2 cellular contexts compared by ENCODE assay signal in the genomic region with DNA sequence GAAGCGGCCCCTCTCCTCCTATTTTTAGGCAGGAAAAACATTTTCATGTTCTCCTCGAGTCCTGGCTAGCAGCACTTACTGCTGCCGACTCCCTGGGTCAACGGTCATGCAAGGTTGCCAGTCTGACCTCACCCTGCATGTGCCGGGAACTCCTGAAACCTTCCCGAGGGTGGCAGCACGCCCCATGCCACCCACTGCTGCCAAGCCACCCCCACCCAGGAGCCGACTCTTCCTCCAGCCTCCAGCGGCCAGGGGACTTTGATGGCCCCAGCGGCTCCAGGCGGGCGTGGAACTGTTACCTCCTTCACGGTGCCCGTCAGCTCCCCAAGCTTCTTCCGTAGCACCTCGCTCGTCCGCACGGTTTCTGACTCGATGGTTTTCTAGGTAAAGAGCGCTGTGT.
A peak's percentile ranks its signal among the peaks of the same experiment; 100 is the strongest.
TF ChIP-seq lines count a peak whose summit lies in the region.

No MANE protein-coding gene starts in this region.

TF ChIP-seq in liver, 16 proteins besides CTCF, POLR2A, EP300 and RAD21:
- TF ChIP-seq, protein P1, sequence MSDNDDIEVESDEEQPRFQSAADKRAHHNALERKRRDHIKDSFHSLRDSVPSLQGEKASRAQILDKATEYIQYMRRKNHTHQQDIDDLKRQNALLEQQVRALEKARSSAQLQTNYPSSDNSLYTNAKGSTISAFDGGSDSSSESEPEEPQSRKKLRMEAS (IDR thresholded peaks at IDR 0.05): no peak
- TF ChIP-seq RXRA (IDR thresholded peaks at IDR 0.05): peak; percentile 13 to 76
- TF ChIP-seq SP1 (IDR thresholded peaks at IDR 0.05): no peak
- TF ChIP-seq HNF4G (IDR thresholded peaks at IDR 0.05): no peak
- TF ChIP-seq HNF4A (conservative IDR thresholded peaks at IDR 0.05): peak in 1 of 2 donors; percentile 22
- TF ChIP-seq, protein P2, sequence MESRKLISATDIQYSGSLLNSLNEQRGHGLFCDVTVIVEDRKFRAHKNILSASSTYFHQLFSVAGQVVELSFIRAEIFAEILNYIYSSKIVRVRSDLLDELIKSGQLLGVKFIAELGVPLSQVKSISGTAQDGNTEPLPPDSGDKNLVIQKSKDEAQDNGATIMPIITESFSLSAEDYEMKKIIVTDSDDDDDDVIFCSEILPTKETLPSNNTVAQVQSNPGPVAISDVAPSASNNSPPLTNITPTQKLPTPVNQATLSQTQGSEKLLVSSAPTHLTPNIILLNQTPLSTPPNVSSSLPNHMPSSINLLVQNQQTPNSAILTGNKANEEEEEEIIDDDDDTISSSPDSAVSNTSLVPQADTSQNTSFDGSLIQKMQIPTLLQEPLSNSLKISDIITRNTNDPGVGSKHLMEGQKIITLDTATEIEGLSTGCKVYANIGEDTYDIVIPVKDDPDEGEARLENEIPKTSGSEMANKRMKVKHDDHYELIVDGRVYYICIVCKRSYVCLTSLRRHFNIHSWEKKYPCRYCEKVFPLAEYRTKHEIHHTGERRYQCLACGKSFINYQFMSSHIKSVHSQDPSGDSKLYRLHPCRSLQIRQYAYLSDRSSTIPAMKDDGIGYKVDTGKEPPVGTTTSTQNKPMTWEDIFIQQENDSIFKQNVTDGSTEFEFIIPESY (IDR thresholded peaks at IDR 0.05): no peak

TF ChIP-seq in HepG2, 621 proteins besides CTCF, POLR2A, EP300 and RAD21:
- no peak for TF ChIP-seq ZSCAN12 (CRISPR knock-in tag; IDR thresholded peaks at IDR 0.05)
- no peak for TF ChIP-seq SSRP1 (CRISPR knock-in tag; IDR thresholded peaks at IDR 0.05)
- no peak for TF ChIP-seq NR2C2 (CRISPR knock-in tag; IDR thresholded peaks at IDR 0.05; ENCODE audit: borderline replicate concordance)
- no peak for TF ChIP-seq ASH2L (IDR thresholded peaks at IDR 0.05; ENCODE audit: insufficient read length, low read depth, low read length)
- TF ChIP-seq, protein P3, sequence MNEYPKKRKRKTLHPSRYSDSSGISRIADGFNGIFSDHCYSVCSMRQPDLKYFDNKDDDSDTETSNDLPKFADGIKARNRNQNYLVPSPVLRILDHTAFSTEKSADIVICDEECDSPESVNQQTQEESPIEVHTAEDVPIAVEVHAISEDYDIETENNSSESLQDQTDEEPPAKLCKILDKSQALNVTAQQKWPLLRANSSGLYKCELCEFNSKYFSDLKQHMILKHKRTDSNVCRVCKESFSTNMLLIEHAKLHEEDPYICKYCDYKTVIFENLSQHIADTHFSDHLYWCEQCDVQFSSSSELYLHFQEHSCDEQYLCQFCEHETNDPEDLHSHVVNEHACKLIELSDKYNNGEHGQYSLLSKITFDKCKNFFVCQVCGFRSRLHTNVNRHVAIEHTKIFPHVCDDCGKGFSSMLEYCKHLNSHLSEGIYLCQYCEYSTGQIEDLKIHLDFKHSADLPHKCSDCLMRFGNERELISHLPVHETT (CRISPR knock-in tag; conservative IDR thresholded peaks at IDR 0.05): no peak
- no peak for TF ChIP-seq MXI1 (IDR thresholded peaks at IDR 0.05; ENCODE audit: borderline replicate concordance, low read depth, low read length)
- TF ChIP-seq RORA (CRISPR knock-in tag; IDR thresholded peaks at IDR 0.05): no peak
- no peak for TF ChIP-seq MATR3 (CRISPR knock-in tag; IDR thresholded peaks at IDR 0.05)
- TF ChIP-seq, protein P4, sequence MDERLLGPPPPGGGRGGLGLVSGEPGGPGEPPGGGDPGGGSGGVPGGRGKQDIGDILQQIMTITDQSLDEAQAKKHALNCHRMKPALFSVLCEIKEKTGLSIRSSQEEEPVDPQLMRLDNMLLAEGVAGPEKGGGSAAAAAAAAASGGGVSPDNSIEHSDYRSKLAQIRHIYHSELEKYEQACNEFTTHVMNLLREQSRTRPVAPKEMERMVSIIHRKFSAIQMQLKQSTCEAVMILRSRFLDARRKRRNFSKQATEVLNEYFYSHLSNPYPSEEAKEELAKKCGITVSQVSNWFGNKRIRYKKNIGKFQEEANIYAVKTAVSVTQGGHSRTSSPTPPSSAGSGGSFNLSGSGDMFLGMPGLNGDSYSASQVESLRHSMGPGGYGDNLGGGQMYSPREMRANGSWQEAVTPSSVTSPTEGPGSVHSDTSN (CRISPR knock-in tag; IDR thresholded peaks at IDR 0.05): no peak
- TF ChIP-seq, protein P5, sequence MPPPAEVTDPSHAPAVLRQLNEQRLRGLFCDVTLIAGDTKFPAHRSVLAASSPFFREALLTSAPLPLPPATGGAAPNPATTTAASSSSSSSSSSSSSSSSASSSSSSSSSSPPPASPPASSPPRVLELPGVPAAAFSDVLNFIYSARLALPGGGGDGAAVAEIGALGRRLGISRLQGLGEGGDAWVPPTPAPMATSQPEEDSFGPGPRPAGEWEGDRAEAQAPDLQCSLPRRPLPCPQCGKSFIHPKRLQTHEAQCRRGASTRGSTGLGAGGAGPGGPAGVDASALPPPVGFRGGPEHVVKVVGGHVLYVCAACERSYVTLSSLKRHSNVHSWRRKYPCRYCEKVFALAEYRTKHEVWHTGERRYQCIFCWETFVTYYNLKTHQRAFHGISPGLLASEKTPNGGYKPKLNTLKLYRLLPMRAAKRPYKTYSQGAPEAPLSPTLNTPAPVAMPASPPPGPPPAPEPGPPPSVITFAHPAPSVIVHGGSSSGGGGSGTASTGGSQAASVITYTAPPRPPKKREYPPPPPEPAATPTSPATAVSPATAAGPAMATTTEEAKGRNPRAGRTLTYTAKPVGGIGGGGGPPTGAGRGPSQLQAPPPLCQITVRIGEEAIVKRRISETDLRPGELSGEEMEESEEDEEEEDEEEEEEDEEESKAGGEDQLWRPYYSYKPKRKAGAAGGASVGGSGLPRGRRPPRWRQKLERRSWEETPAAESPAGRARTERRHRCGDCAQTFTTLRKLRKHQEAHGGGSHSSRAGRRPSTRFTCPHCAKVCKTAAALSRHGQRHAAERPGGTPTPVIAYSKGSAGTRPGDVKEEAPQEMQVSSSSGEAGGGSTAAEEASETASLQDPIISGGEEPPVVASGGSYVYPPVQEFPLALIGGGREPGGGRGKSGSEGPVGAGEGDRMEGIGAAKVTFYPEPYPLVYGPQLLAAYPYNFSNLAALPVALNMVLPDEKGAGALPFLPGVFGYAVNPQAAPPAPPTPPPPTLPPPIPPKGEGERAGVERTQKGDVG (CRISPR knock-in tag; IDR thresholded peaks at IDR 0.05; ENCODE audit: borderline replicate concordance): no peak
- no peak for TF ChIP-seq NR1H2 (CRISPR knock-in tag; IDR thresholded peaks at IDR 0.05; ENCODE audit: borderline replicate concordance, low read depth)
- TF ChIP-seq ZFP82 (CRISPR knock-in tag; IDR thresholded peaks at IDR 0.05; ENCODE audit: borderline replicate concordance): no peak
- TF ChIP-seq, protein P6, sequence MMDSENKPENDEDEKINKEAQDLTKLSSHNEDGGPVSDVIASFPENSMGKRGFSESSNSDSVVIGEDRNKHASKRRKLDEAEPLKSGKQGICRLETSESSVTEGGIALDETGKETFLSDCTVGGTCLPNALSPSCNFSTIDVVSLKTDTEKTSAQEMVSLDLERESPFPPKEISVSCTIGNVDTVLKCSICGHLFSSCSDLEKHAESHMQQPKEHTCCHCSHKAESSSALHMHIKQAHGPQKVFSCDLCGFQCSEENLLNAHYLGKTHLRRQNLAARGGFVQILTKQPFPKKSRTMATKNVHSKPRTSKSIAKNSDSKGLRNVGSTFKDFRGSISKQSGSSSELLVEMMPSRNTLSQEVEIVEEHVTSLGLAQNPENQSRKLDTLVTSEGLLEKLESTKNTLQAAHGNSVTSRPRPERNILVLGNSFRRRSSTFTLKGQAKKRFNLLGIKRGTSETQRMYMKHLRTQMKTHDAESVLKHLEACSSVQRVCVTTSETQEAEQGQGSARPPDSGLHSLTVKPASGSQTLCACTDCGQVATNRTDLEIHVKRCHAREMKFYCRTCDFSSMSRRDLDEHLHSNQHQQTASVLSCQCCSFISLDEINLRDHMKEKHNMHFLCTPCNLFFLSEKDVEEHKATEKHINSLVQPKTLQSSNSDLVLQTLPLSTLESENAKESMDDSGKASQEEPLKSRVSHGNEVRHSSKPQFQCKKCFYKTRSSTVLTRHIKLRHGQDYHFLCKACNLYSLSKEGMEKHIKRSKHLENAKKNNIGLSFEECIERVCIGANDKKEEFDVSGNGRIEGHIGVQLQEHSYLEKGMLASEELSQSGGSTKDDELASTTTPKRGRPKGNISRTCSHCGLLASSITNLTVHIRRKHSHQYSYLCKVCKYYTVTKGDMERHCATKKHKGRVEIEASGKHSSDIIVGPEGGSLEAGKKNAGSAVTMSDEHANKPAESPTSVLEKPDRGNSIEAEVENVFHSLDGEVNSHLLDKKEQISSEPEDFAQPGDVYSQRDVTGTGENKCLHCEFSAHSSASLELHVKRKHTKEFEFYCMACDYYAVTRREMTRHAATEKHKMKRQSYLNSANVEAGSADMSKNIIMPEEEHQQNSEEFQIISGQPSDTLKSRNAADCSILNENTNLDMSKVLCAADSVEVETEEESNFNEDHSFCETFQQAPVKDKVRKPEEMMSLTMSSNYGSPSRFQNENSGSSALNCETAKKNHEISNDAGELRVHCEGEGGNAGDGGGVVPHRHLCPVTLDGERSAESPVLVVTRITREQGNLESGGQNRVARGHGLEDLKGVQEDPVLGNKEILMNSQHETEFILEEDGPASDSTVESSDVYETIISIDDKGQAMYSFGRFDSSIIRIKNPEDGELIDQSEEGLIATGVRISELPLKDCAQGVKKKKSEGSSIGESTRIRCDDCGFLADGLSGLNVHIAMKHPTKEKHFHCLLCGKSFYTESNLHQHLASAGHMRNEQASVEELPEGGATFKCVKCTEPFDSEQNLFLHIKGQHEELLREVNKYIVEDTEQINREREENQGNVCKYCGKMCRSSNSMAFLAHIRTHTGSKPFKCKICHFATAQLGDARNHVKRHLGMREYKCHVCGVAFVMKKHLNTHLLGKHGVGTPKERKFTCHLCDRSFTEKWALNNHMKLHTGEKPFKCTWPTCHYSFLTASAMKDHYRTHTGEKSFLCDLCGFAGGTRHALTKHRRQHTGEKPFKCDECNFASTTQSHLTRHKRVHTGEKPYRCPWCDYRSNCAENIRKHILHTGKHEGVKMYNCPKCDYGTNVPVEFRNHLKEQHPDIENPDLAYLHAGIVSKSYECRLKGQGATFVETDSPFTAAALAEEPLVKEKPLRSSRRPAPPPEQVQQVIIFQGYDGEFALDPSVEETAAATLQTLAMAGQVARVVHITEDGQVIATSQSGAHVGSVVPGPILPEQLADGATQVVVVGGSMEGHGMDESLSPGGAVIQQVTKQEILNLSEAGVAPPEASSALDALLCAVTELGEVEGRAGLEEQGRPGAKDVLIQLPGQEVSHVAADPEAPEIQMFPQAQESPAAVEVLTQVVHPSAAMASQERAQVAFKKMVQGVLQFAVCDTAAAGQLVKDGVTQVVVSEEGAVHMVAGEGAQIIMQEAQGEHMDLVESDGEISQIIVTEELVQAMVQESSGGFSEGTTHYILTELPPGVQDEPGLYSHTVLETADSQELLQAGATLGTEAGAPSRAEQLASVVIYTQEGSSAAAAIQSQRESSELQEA (CRISPR knock-in tag; IDR thresholded peaks at IDR 0.05; ENCODE audit: not compliant biosample characterization): no peak
- TF ChIP-seq, protein P7, sequence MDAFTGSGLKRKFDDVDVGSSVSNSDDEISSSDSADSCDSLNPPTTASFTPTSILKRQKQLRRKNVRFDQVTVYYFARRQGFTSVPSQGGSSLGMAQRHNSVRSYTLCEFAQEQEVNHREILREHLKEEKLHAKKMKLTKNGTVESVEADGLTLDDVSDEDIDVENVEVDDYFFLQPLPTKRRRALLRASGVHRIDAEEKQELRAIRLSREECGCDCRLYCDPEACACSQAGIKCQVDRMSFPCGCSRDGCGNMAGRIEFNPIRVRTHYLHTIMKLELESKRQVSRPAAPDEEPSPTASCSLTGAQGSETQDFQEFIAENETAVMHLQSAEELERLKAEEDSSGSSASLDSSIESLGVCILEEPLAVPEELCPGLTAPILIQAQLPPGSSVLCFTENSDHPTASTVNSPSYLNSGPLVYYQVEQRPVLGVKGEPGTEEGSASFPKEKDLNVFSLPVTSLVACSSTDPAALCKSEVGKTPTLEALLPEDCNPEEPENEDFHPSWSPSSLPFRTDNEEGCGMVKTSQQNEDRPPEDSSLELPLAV (CRISPR knock-in tag; conservative IDR thresholded peaks at IDR 0.05; ENCODE audit: low read depth): no peak
- no peak for TF ChIP-seq ZSCAN30 (CRISPR knock-in tag; IDR thresholded peaks at IDR 0.05)
- TF ChIP-seq, protein P8, sequence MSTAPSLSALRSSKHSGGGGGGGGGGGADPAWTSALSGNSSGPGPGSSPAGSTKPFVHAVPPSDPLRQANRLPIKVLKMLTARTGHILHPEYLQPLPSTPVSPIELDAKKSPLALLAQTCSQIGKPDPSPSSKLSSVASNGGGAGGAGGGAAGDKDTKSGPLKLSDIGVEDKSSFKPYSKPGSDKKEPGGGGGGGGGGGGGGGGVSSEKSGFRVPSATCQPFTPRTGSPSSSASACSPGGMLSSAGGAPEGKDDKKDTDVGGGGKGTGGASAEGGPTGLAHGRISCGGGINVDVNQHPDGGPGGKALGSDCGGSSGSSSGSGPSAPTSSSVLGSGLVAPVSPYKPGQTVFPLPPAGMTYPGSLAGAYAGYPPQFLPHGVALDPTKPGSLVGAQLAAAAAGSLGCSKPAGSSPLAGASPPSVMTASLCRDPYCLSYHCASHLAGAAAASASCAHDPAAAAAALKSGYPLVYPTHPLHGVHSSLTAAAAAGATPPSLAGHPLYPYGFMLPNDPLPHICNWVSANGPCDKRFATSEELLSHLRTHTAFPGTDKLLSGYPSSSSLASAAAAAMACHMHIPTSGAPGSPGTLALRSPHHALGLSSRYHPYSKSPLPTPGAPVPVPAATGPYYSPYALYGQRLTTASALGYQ (CRISPR knock-in tag; IDR thresholded peaks at IDR 0.05): no peak
TF ChIP-seq in HepG2: peak in this region for 0.
